8 cellular contexts compared by ENCODE assay signal in genomic region chr14:105488781-105489606, GRCh38. TPM values are rescaled to one million over a fixed set of nuclear protein-coding genes. Genes with fewer than 3 reads are reported as not detected.
DNase-seq lines count a peak whose midpoint lies in the region; ATAC-seq and TF ChIP-seq lines count a peak whose summit lies in the region.

No MANE protein-coding gene starts in this region.

- no peak overlapping the region for H3K18ac ChIP-seq in H9 (ENCODE audit: insufficient read length, low read depth, low read length)

- no peak overlapping the region for H3K4ac ChIP-seq in H9 (ENCODE audit: low read depth, low read length)

- peaks cover 54% of the 10 kb centered on the region for H3K27me3 Mint-ChIP-seq in H9 (ENCODE audit: low read depth)
- no peaks in the 10 kb centered on the region for H3K27me3 Mint-ChIP-seq in T-helper 17 cell

- H2BK12ac ChIP-seq in H9 (ENCODE audit: insufficient read length, low read depth, low read length) = no peak overlapping the region

- H3K23me2 ChIP-seq in H9 (ENCODE audit: insufficient read length, low read depth, low read length, poor library complexity, severe bottlenecking) = peaks cover 6% of the 10 kb centered on the region

- no peak overlapping the region for H4K91ac ChIP-seq in H9 (ENCODE audit: insufficient read length, low read depth, low read length)

- H3K27ac Mint-ChIP-seq in H9 = no peak overlapping the region
- peak overlapping the region; percentile 95 for H3K27ac Mint-ChIP-seq in T-helper 17 cell

- no peak overlapping the region for H3K23ac ChIP-seq in H9 (ENCODE audit: insufficient read length, low read depth, low read length)

- intact Hi-C loops in right cardiac atrium (cut with DNase I) = loop anchor here (2.0 to 10.0 kb wide), 6 partner anchors 42 to 284 kb away; partner anchors contain the start of gene MTA1 (in 1 of the 4)

- H3K4me1 Mint-ChIP-seq in H9 (peaks cover 4 to 14% of the 10 kb centered on the region in 2 experiments), T-helper 17 cell (peaks cover 46% of the 10 kb centered on the region)

- H3T11ph ChIP-seq in H9 (ENCODE audit: low read length) = no peak overlapping the region

- H3K4me3 Mint-ChIP-seq in H9 (peak overlapping the region; percentile 57 to 80; a peak in 4 of 5 replicates), T-helper 17 cell (peak overlapping the region; percentile 96)

- H2BK15ac ChIP-seq in H9 (ENCODE audit: low read depth, low read length) = no peak overlapping the region

- H4K20me1 ChIP-seq in H9 (ENCODE audit: control insufficient read depth, insufficient read depth, insufficient read length) = no peaks in the 10 kb centered on the region

- H2BK20ac ChIP-seq in H9 (ENCODE audit: low read depth, low read length, poor library complexity, severe bottlenecking) = no peak overlapping the region

- TF ChIP-seq CTCF in H9 (conservative IDR thresholded peaks at IDR 0.05) = no peak

- H4K5ac ChIP-seq in H9 (ENCODE audit: insufficient read length, low read depth, low read length) = no peak overlapping the region

- no peak overlapping the region for H2AFZ ChIP-seq in H9 (ENCODE audit: low read length)

- no peak overlapping the region for H2BK5ac ChIP-seq in H9 (ENCODE audit: insufficient read length, low read length)

- peaks cover 0 to 5% (median 0%) of the 10 kb centered on the region in 3 experiments; a peak in 2 of 7 replicates for H3K36me3 Mint-ChIP-seq in H9 (ENCODE audit: insufficient read depth in 1 of 3, low read depth in 3 of 3)
- peaks cover 2% of the 10 kb centered on the region for H3K36me3 Mint-ChIP-seq in T-helper 17 cell (ENCODE audit: low read depth)

- no peaks in the 10 kb centered on the region for H3K79me2 ChIP-seq in H9 (ENCODE audit: insufficient read depth, low read length)

- H3K9me3 ChIP-seq in H9 (ENCODE audit: control insufficient read depth, low read depth, low read length) = no peaks in the 10 kb centered on the region
- H3K9me3 ChIP-seq in T-helper 17 cell (ENCODE audit: control insufficient read depth, low read length, poor library complexity, severe bottlenecking) = no peaks in the 10 kb centered on the region
- no peaks in the 10 kb centered on the region for H3K9me3 ChIP-seq in right cardiac atrium (ENCODE audit: control insufficient read depth, low read length)

- H3K79me1 ChIP-seq in H9 (ENCODE audit: insufficient read depth, low read depth, low read length, poor library complexity, severe bottlenecking) = no peaks in the 10 kb centered on the region

- H3K14ac ChIP-seq in H9 (ENCODE audit: insufficient read depth, low read length) = 0 out of 2 replicates have a peak overlapping the region, but pooled peaks have one; percentile 48

- H3K27me3 ChIP-seq in H9 (ENCODE audit: insufficient read depth, low read length) (peaks cover 26% of the 10 kb centered on the region; the same call in 1 of the 2 replicates), right cardiac atrium (ENCODE audit: control insufficient read depth, insufficient read depth) (no peaks in the 10 kb centered on the region)

- H2BK120ac ChIP-seq in H9 (ENCODE audit: low read depth, low read length, poor library complexity, severe bottlenecking) = no peak overlapping the region

- H3K4me2 ChIP-seq in H9 (ENCODE audit: insufficient read depth, insufficient read length, low read length) = no peak overlapping the region

- ATAC-seq in T-helper 17 cell (no peak), right cardiac atrium (no peak), GM18870 (IDR thresholded peaks at IDR 0.05; ENCODE audit: unreplicated experiment) (no peak), HG03342 (IDR thresholded peaks at IDR 0.05; ENCODE audit: unreplicated experiment) (no peak)

- H3K4me1 ChIP-seq in H9 (ENCODE audit: insufficient read depth, low read length) = no peaks in the 10 kb centered on the region
- peaks cover 14% of the 10 kb centered on the region for H3K4me1 ChIP-seq in right cardiac atrium (ENCODE audit: control insufficient read depth, insufficient read depth, low read length)

- no peak overlapping the region for H3K27ac ChIP-seq in H9 (ENCODE audit: insufficient read length, low read depth, low read length)
- H3K27ac ChIP-seq in right cardiac atrium (ENCODE audit: low read length) = peak overlapping the region; percentile 59
- H3K27ac ChIP-seq in skin epidermis = peak overlapping the region in 20 of 21 experiments; percentile 52 to 99 (median 94)

- peaks cover 0 to 4% of the 10 kb centered on the region in 2 experiments; a peak in 1 of 5 replicates for H3K9me3 Mint-ChIP-seq in H9

- no peak overlapping the region for H3K4me3 ChIP-seq in right cardiac atrium (ENCODE audit: low read length)
- peak overlapping the region; percentile 37 to 88 (median 65) for H3K4me3 ChIP-seq in skin epidermis

- WGBS in H9 (ENCODE audit: extremely low coverage, insufficient read length, low lambda C conversion rate) = no CpG with 5 or more reads among the region's 21 CpGs
- WGBS in right cardiac atrium = 40% methylated on average over 21 of the region's 21 CpGs

- H3K56ac ChIP-seq in H9 (ENCODE audit: insufficient read length, low read depth, low read length) = no peak overlapping the region

- DNase-seq in H9 (no peak), T-helper 17 cell (peak in 1 of 3 donors; percentile 17), right cardiac atrium (peak; percentile 54 to 80 (median 77)), NCI-H2196 (lab: John Stamatoyannopoulos, UW; ENCODE audit: unreplicated experiment) (no peak)
- no peak for DNase-seq in stimulated activated CD4-positive, alpha-beta T cell treated with anti-CD3 and anti-CD28 coated beads, Interleukin-2, amount 100 ng/mL, for 48 hours

- H4K8ac ChIP-seq in H9 (replicated peaks; ENCODE audit: insufficient read length, low read depth, low read length) = no peak overlapping the region

- H2AK5ac ChIP-seq in H9 (ENCODE audit: insufficient read length, low read length) = no peak overlapping the region

- no peak overlapping the region for H3K9ac ChIP-seq in H9 (ENCODE audit: extremely low read depth, insufficient read length, low read length)

RNA-seq across cellular contexts. Expression of gene TEDC1, which starts 2.1 kb away (rescaled TPM):
- total RNA-seq in H9 (2021) = 26.2 TPM in 2 replicates
- 100 to 1,000 TPM; 141 to 361 TPM for total RNA-seq in T-helper 17 cell
- total RNA-seq in right cardiac atrium = 1 to 10 TPM; 5.2 to 6.9 (median 5.8) TPM
- polyA plus RNA-seq in right cardiac atrium = 6.5 TPM

RNA-seq across cellular contexts. Expression of gene CRIP1, which starts 2.3 kb away (rescaled TPM):
- total RNA-seq in H9 (2021) (6.9 and 8.8 TPM in 2 replicates), T-helper 17 cell (100 to 1,000 TPM; 451 to 842 TPM), right cardiac atrium (100 to 1,000 TPM; 161 to 218 (median 192) TPM)
- 243 TPM for polyA plus RNA-seq in right cardiac atrium

RNA-seq across cellular contexts. Expression of gene CRIP2, which starts 14.4 kb away (rescaled TPM):
- total RNA-seq in H9 (2021) (5.7 and 7.2 TPM in 2 replicates), T-helper 17 cell (10 to 100 TPM; 51.6 to 58.8 TPM), right cardiac atrium (1,000 to 10,000 TPM; 1,091 to 1,370 (median 1,238) TPM)
- 1,790 TPM for polyA plus RNA-seq in right cardiac atrium

RNA-seq across cellular contexts. Expression of gene TMEM121, which starts 37.4 kb away (rescaled TPM):
- total RNA-seq in H9 (2021) = 1.0 and 2.6 TPM in 2 replicates
- 1 to 10 TPM in 1 of 2 donors, under 1 TPM in 1; 0.85 to 2.6 TPM for total RNA-seq in T-helper 17 cell
- total RNA-seq in right cardiac atrium = 1 to 10 TPM; 2.8 to 4.4 (median 3.6) TPM
- 2.3 TPM for polyA plus RNA-seq in right cardiac atrium

Comparison
In these comparisons a context has a peak if more than half of its experiments do, and no peak if none do; other contexts are left out.
1. DNase-seq: peak in right cardiac atrium (3 of 3); none in H9 (single experiment), NCI-H2196 (single experiment) and stimulated activated CD4-positive, alpha-beta T cell treated with anti-CD3 and anti-CD28 coated beads, Interleukin-2, amount 100 ng/mL, for 48 hours (0 of 2).
2. RNA of gene CRIP1, which starts 2.3 kb away (total RNA-seq): 451 to 842 TPM in T-helper 17 cell and 161 to 218 TPM in right cardiac atrium; 6.9 to 8.8 TPM in H9; every median in the first group is over 10 times any median in the second.
3. RNA of gene CRIP2, which starts 14.4 kb away (total RNA-seq): 1,091 to 1,370 TPM in right cardiac atrium; 51.6 to 58.8 TPM in T-helper 17 cell and 5.7 to 7.2 TPM in H9; every median in the first group is over 10 times any median in the second.